Comparison of ENCODE assay signal across 2 cellular contexts in genomic region chr14:101564444-101564776, GRCh38.
TF ChIP-seq lines count a peak whose summit lies in the region.

No MANE protein-coding gene starts in this region.

TF ChIP-seq in HEK293, 187 proteins besides CTCF, POLR2A, EP300 and RAD21:
- TF ChIP-seq ZFHX2 (tag by site-specific recombination; conservative IDR thresholded peaks at IDR 0.05) = peak; percentile 11; the same call in 1 of the 2 replicates
- no peak for TF ChIP-seq ZNF146 (tag by site-specific recombination; IDR thresholded peaks at IDR 0.05)
- TF ChIP-seq SCRT2 (tag by site-specific recombination; IDR thresholded peaks at IDR 0.05) = peak; percentile 24

TF ChIP-seq in H1, 55 proteins besides CTCF, POLR2A, EP300 and RAD21 (continued from another document):
- TF ChIP-seq EZH2 (IDR thresholded peaks at IDR 0.05; ENCODE audit: low read depth, low read length, severe bottlenecking) = peak; percentile 69
